ENCODE assay signal across 8 cellular contexts in genomic region chr3:140128217-140129137, GRCh38.
DNase-seq lines count a peak whose midpoint lies in the region; FAIRE-seq and TF ChIP-seq lines count a peak whose summit lies in the region.

No MANE protein-coding gene starts in this region.

- H3K4me3 ChIP-seq in AG09309 (ENCODE audit: control insufficient read depth, low read depth, low read length) (no peak overlapping the region), left ventricle myocardium inferior (no peak overlapping the region), thyroid gland (replicated peaks in 1 of 3) (no peak overlapping the region), lower leg skin (ENCODE audit: low read depth, poor library complexity, severe bottlenecking) (no peak overlapping the region)

- no peak for DNase-seq in AG09309 (ENCODE audit: low read depth)
- peak; percentile 21 for DNase-seq in GM12891 (ENCODE audit: insufficient read length, low spot score)
- peak; percentile 5 for DNase-seq in HTR-8/SVneo (ENCODE audit: insufficient read length, low spot score)
- peak; percentile 84 for DNase-seq in SK-MEL-5 (ENCODE audit: low read depth, low spot score)
- peak; percentile 22 for DNase-seq in left ventricle myocardium inferior
- DNase-seq in thyroid gland = peak; percentile 63 to 68
- no peak for DNase-seq in lower leg skin (ENCODE audit: low spot score in 2 of 2)
- DNase-seq in NCI-H128 (lab: John Stamatoyannopoulos, UW; ENCODE audit: unreplicated experiment) = no peak

- FAIRE-seq in GM12891 (lab: Jason Lieb, UNC) (peak; percentile 63), HTR-8/SVneo (lab: Jason Lieb, UNC) (no peak)

- no peak for TF ChIP-seq POLR2A in GM12891 (IDR thresholded peaks at IDR 0.05; ENCODE audit: low read depth, low read length)
- no peak for TF ChIP-seq POLR2A in thyroid gland (IDR thresholded peaks at IDR 0.05)
- no peak for TF ChIP-seq POLR2A in lower leg skin (IDR thresholded peaks at IDR 0.05)

- H3K27me3 ChIP-seq in left ventricle myocardium inferior (ENCODE audit: low read depth) (peaks cover 9% of the 10 kb centered on the region), thyroid gland (no peaks in the 10 kb centered on the region)

- in situ Hi-C loops in SK-MEL-5 (cut with HindIII; ENCODE audit: low pct_unique_long_range_greater_than_20kb, low sequenced_read_pairs) = no loop called here

- intact Hi-C loops in left ventricle myocardium inferior (cut with micrococcal nuclease) (no loop called here), thyroid gland (cut with DNase I) (no loop called here), lower leg skin (cut with DNase I; ENCODE audit: low total_unique reads) (no loop called here)

- TF ChIP-seq CTCF in AG09309 (IDR thresholded peaks at IDR 0.05; ENCODE audit: control insufficient read depth, insufficient read depth, low read depth, low read length, missing control alignments) = peak; percentile 72
- TF ChIP-seq CTCF in left ventricle myocardium inferior (IDR thresholded peaks at IDR 0.05; ENCODE audit: borderline replicate concordance) = peak; percentile 61
- TF ChIP-seq CTCF in thyroid gland (IDR thresholded peaks at IDR 0.05) = peak in 4 of 6 experiments; percentile 47 to 67 (median 58)
- no peak for TF ChIP-seq CTCF in lower leg skin (IDR thresholded peaks at IDR 0.05)

- no peaks in the 10 kb centered on the region for H3K4me1 ChIP-seq in left ventricle myocardium inferior
- H3K4me1 ChIP-seq in thyroid gland = no peaks in the 10 kb centered on the region

- H3K9me3 ChIP-seq in left ventricle myocardium inferior (replicated peaks) (no peaks in the 10 kb centered on the region), thyroid gland (no peaks in the 10 kb centered on the region)

- H3K36me3 ChIP-seq in left ventricle myocardium inferior (no peaks in the 10 kb centered on the region), thyroid gland (no peaks in the 10 kb centered on the region)

- 54 to 59% methylated on average over 6 of the region's 6 CpGs for WGBS in thyroid gland, 2 donors
- WGBS in lower leg skin, 2 donors = 57 to 61% methylated on average over 6 of the region's 6 CpGs

- H3K27ac ChIP-seq in left ventricle myocardium inferior (replicated peaks) (no peak overlapping the region), thyroid gland (no peak overlapping the region)

TF ChIP-seq in GM12891, 5 proteins besides CTCF, POLR2A, EP300 and RAD21:
- TF ChIP-seq TAF1 (IDR thresholded peaks at IDR 0.05; ENCODE audit: low read depth, low read length) (no peak), PAX5 (IDR thresholded peaks at IDR 0.05; ENCODE audit: insufficient read depth, low read length, severe bottlenecking) (no peak), POU2F2 (IDR thresholded peaks at IDR 0.05; ENCODE audit: low read depth, low read length) (no peak), SPI1 (IDR thresholded peaks at IDR 0.05; ENCODE audit: low read depth, low read length) (no peak), POLR2AphosphoS5 (IDR thresholded peaks at IDR 0.05; ENCODE audit: low read depth, low read length) (no peak)

Comparison
In these comparisons a context has a peak if more than half of its experiments do, and no peak if none do; other contexts are left out.
1. DNase-seq: peak in GM12891 (single experiment), HTR-8/SVneo (single experiment), SK-MEL-5 (single experiment), left ventricle myocardium inferior (single experiment) and thyroid gland (2 of 2); none in AG09309 (single experiment), lower leg skin (0 of 2) and NCI-H128 (single experiment).
2. CTCF ChIP-seq: peak in AG09309 (single experiment), left ventricle myocardium inferior (single experiment) and thyroid gland (4 of 6); none in lower leg skin (0 of 3).